In the genomic region with DNA sequence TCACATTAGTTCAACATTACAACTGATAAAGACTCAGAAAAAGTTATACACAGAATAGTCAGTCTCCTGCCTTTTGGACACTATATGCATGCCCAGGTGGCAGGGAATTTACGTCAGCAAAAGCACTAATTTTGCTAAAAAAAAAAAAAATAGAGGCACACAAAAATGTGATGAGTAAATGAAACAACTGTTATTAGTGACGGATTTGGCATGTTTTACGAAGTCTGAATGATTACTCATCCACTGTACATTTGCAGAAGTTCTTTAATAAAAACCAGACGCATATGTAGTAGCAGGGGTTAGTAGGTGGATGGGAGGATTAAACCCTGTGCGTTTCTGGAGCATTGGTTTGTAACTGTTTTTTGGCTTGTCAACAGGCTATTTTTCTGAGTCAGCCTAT, we compare ENCODE assay signal across 16 cellular contexts.
DNase-seq lines count a peak whose midpoint lies in the region; ATAC-seq and TF ChIP-seq lines count a peak whose summit lies in the region.
"Had no signal": no experiment of that assay in that cellular context is flagged by ENCODE, and none has a peak within 500 bp of the region (broad histone marks: within the 10 kb centered on the region; RNA-seq: fewer than 3 reads in every experiment).

No MANE protein-coding gene starts in this region.

- TF ChIP-seq POLR2A in breast epithelium (IDR thresholded peaks at IDR 0.05): no peak

- CTCF ChIA-PET in MCF 10A (lab: Yijun Ruan, JAX) (interaction anchor here (0.6 to 1.5 kb wide), 2 partner anchors 17 to 54 kb away, joined by 3 to 8 read pairs; no protein-coding TSS in a partner anchor), SK-N-SH (lab: Yijun Ruan, JAX) (no interaction called here)

- WGBS in SK-N-SH (ENCODE audit: low lambda C conversion rate): 11% methylated on average over 5 of the region's 5 CpGs

- H3K9ac ChIP-seq in SK-N-SH: no peak overlapping the region; the same call in 1 of the 2 replicates
- H3K9ac ChIP-seq in neural progenitor cell: no peak overlapping the region

- no peaks in the 10 kb centered on the region for H3K36me3 ChIP-seq in breast epithelium
- H3K36me3 ChIP-seq in SK-N-SH (replicated peaks in 1 of 2; ENCODE audit: control insufficient read depth in 1 of 2, insufficient read depth in 2 of 2, low read length in 1 of 2): peaks cover 0 to 6% of the 10 kb centered on the region in 2 experiments
- no peaks in the 10 kb centered on the region for H3K36me3 ChIP-seq in upper lobe of right lung
- no peaks in the 10 kb centered on the region for H3K36me3 ChIP-seq in neural progenitor cell
- H3K36me3 ChIP-seq: suprapubic skin had no signal

- peak overlapping the region; percentile 33; the same call in 1 of the 2 replicates for H3K4me2 ChIP-seq in SK-N-SH
- H3K4me2 ChIP-seq in neural progenitor cell: no peak overlapping the region

- H3K4me1 ChIP-seq in breast epithelium (peaks cover 0 to 4% of the 10 kb centered on the region in 2 donors), SK-N-SH (ENCODE audit: control insufficient read depth in 1 of 2, insufficient read depth in 2 of 2, low read depth in 1 of 2, low read length in 1 of 2) (peaks cover 2 to 11% of the 10 kb centered on the region in 2 experiments; a peak in 3 of 4 replicates), upper lobe of right lung (peaks cover 13% of the 10 kb centered on the region), neural progenitor cell (no peaks in the 10 kb centered on the region)

- H3K27ac ChIP-seq in breast epithelium: no peak overlapping the region
- H3K27ac ChIP-seq in SK-N-SH (ENCODE audit: low read depth in 2 of 2, low read length in 1 of 2): peak overlapping the region; percentile 72 to 80; a peak in 3 of 4 replicates
- H3K27ac ChIP-seq in upper lobe of right lung: no peak overlapping the region
- H3K27ac ChIP-seq in neural progenitor cell: no peak overlapping the region
- H3K27ac ChIP-seq: suprapubic skin had no signal

- TF ChIP-seq EP300 in SK-N-SH (IDR thresholded peaks at IDR 0.05; ENCODE audit: borderline replicate concordance in 1 of 2, low read depth in 1 of 2, low read length in 1 of 2): peak; percentile 37 to 95; a peak in 3 of 4 replicates

- H3K79me2 ChIP-seq in SK-N-SH (ENCODE audit: insufficient read depth) (no peaks in the 10 kb centered on the region), neural progenitor cell (ENCODE audit: low read depth) (no peaks in the 10 kb centered on the region)

- POLR2A ChIA-PET in MCF 10A (lab: Yijun Ruan, JAX): no interaction called here
- POLR2A ChIA-PET in SK-N-SH (lab: Yijun Ruan, JAX): no interaction called here

- H4K20me1 ChIP-seq in SK-N-SH (ENCODE audit: insufficient read depth) (no peaks in the 10 kb centered on the region), neural progenitor cell (ENCODE audit: low read depth) (no peaks in the 10 kb centered on the region)

- no peak overlapping the region for H3K4me3 Mint-ChIP-seq in MCF 10A (ENCODE audit: unreplicated experiment)
- no peak overlapping the region for H3K4me3 Mint-ChIP-seq in activated T-helper 17 cell treated with anti-CD3 and anti-CD28 coated beads, Interleukin-2, amount 50 U/mL, for 72 hours
- no peak overlapping the region for H3K4me3 Mint-ChIP-seq in neural progenitor cell
- H3K4me3 Mint-ChIP-seq: activated CD4-positive, alpha-beta T cell treated with anti-CD3 and anti-CD28 coated beads for 36 hours; effector memory CD8-positive, alpha-beta T cell had no signal

- intact Hi-C loops in MCF 10A (cut with micrococcal nuclease) (no loop called here), breast epithelium (cut with DNase I; ENCODE audit: low total_unique reads) (no loop called here), upper lobe of right lung (cut with DNase I) (no loop called here)

- peak; percentile 14 for DNase-seq in MCF 10A (ENCODE audit: unreplicated experiment)
- no peak for DNase-seq in breast epithelium (ENCODE audit: low spot score in 2 of 2)
- DNase-seq in SK-N-SH: peak; percentile 26
- peak; percentile 95 for DNase-seq in fibroblast of the aortic adventitia (ENCODE audit: low read depth)
- no peak for DNase-seq in upper lobe of right lung
- DNase-seq in NCI-H2171 (lab: John Stamatoyannopoulos, UW): no peak
- DNase-seq in neural progenitor cell (ENCODE audit: low spot score): no peak
- DNase-seq: 8988T; activated CD4-positive, alpha-beta T cell treated with anti-CD3 and anti-CD28 coated beads for 36 hours; activated T-cell treated with anti-CD3 and anti-CD28 coated beads, Interleukin-2, amount 50 U/mL, for 48 hours; aorta; effector memory CD8-positive, alpha-beta T cell; NCI-H524 treated with DMSO at 0.1 percent for 48 hours had no signal

- no peaks in the 10 kb centered on the region for H3K9me2 ChIP-seq in SK-N-SH

- H3K4me3 ChIP-seq in breast epithelium (no peak overlapping the region), SK-N-SH (ENCODE audit: low read depth in 2 of 2, low read length in 1 of 2) (0 out of 4 replicates have a peak overlapping the region, but pooled peaks of 1 of the 2 experiments have one; percentile 16), fibroblast of the aortic adventitia (ENCODE audit: low read depth, low read length) (no peak overlapping the region), upper lobe of right lung (no peak overlapping the region), neural progenitor cell (no peak overlapping the region)
- H3K4me3 ChIP-seq: suprapubic skin had no signal

- H3K27me3 ChIP-seq in breast epithelium: no peaks in the 10 kb centered on the region
- H3K27me3 ChIP-seq in SK-N-SH (ENCODE audit: insufficient read depth): no peaks in the 10 kb centered on the region
- H3K27me3 ChIP-seq in upper lobe of right lung: no peaks in the 10 kb centered on the region
- H3K27me3 ChIP-seq in neural progenitor cell: no peaks in the 10 kb centered on the region
- H3K27me3 ChIP-seq: suprapubic skin had no signal

- H3K27me3 Mint-ChIP-seq in MCF 10A (ENCODE audit: insufficient read depth, unreplicated experiment) (no peaks in the 10 kb centered on the region), neural progenitor cell (ENCODE audit: insufficient read depth, low read depth) (no peaks in the 10 kb centered on the region)
- H3K27me3 Mint-ChIP-seq in activated T-helper 17 cell treated with anti-CD3 and anti-CD28 coated beads, Interleukin-2, amount 50 U/mL, for 72 hours: no peaks in the 10 kb centered on the region
- H3K27me3 Mint-ChIP-seq: activated CD4-positive, alpha-beta T cell treated with anti-CD3 and anti-CD28 coated beads for 36 hours; effector memory CD8-positive, alpha-beta T cell had no signal

- H3K9me3 ChIP-seq in breast epithelium (no peaks in the 10 kb centered on the region), SK-N-SH (peaks cover 13% of the 10 kb centered on the region; the same call in 1 of the 2 replicates), upper lobe of right lung (no peaks in the 10 kb centered on the region), neural progenitor cell (ENCODE audit: low read depth) (no peaks in the 10 kb centered on the region)
- H3K9me3 ChIP-seq: suprapubic skin had no signal

- no peak overlapping the region for H3K27ac Mint-ChIP-seq in MCF 10A (ENCODE audit: low read depth, unreplicated experiment)
- H3K27ac Mint-ChIP-seq in activated T-helper 17 cell treated with anti-CD3 and anti-CD28 coated beads, Interleukin-2, amount 50 U/mL, for 72 hours: no peak overlapping the region
- no peak overlapping the region for H3K27ac Mint-ChIP-seq in neural progenitor cell
- H3K27ac Mint-ChIP-seq: activated CD4-positive, alpha-beta T cell treated with anti-CD3 and anti-CD28 coated beads for 36 hours; effector memory CD8-positive, alpha-beta T cell had no signal

- H2AFZ ChIP-seq in SK-N-SH (ENCODE audit: low read depth): no peak overlapping the region
- no peak overlapping the region for H2AFZ ChIP-seq in neural progenitor cell (replicated peaks)

- BruUV-seq in MCF 10A (replicated peaks; lab: Mats Ljungman, UMichigan): no TSS peak

- no peaks in the 10 kb centered on the region for H3K4me1 Mint-ChIP-seq in MCF 10A (ENCODE audit: insufficient read depth, unreplicated experiment)
- no peaks in the 10 kb centered on the region for H3K4me1 Mint-ChIP-seq in activated T-helper 17 cell treated with anti-CD3 and anti-CD28 coated beads, Interleukin-2, amount 50 U/mL, for 72 hours
- peaks cover 3% of the 10 kb centered on the region for H3K4me1 Mint-ChIP-seq in neural progenitor cell
- H3K4me1 Mint-ChIP-seq: activated CD4-positive, alpha-beta T cell treated with anti-CD3 and anti-CD28 coated beads for 36 hours had no signal

- H3K36me3 Mint-ChIP-seq in MCF 10A (ENCODE audit: insufficient read depth, unreplicated experiment) (peaks cover 5% of the 10 kb centered on the region), neural progenitor cell (no peaks in the 10 kb centered on the region)
- H3K36me3 Mint-ChIP-seq in activated T-helper 17 cell treated with anti-CD3 and anti-CD28 coated beads, Interleukin-2, amount 50 U/mL, for 72 hours (ENCODE audit: low read depth): no peaks in the 10 kb centered on the region

- ATAC-seq in upper lobe of right lung: peak; percentile 35
- ATAC-seq in activated T-helper 17 cell treated with anti-CD3 and anti-CD28 coated beads, Interleukin-2, amount 50 U/mL, for 72 hours (replicated peaks): no peak
- ATAC-seq: activated CD4-positive, alpha-beta T cell treated with anti-CD3 and anti-CD28 coated beads for 36 hours; effector memory CD8-positive, alpha-beta T cell; Panc1 had no signal

- H3K9me3 Mint-ChIP-seq in MCF 10A (ENCODE audit: unreplicated experiment) (no peaks in the 10 kb centered on the region), neural progenitor cell (peaks cover 6% of the 10 kb centered on the region)
- peaks cover 13% of the 10 kb centered on the region for H3K9me3 Mint-ChIP-seq in activated T-helper 17 cell treated with anti-CD3 and anti-CD28 coated beads, Interleukin-2, amount 50 U/mL, for 72 hours

- TF ChIP-seq CTCF in MCF 10A (IDR thresholded peaks at IDR 0.05; ENCODE audit: unreplicated experiment) (no peak), breast epithelium (IDR thresholded peaks at IDR 0.05) (no peak), SK-N-SH (IDR thresholded peaks at IDR 0.05) (no peak), fibroblast of the aortic adventitia (IDR thresholded peaks at IDR 0.05; ENCODE audit: insufficient read depth, low read length) (no peak), upper lobe of right lung (IDR thresholded peaks at IDR 0.05) (no peak), neural progenitor cell (IDR thresholded peaks at IDR 0.05) (no peak)

- H3F3A ChIP-seq in SK-N-SH (replicated peaks; ENCODE audit: insufficient read depth) (peaks cover 12% of the 10 kb centered on the region), neural progenitor cell (ENCODE audit: low read depth) (no peaks in the 10 kb centered on the region)

- TF ChIP-seq RAD21 in SK-N-SH (IDR thresholded peaks at IDR 0.05; ENCODE audit: low read length): no peak

TF ChIP-seq in SK-N-SH, 30 proteins besides CTCF, POLR2A, EP300 and RAD21 (continues in another document):
- TF ChIP-seq FOXJ3 (CRISPR knock-in tag; IDR thresholded peaks at IDR 0.05) (no peak), SIN3A (IDR thresholded peaks at IDR 0.05; ENCODE audit: borderline replicate concordance, low read depth, low read length) (peak; percentile 82; the same call in 1 of the 2 replicates), TCF12 (IDR thresholded peaks at IDR 0.05) (peak; percentile 100), YY1 (IDR thresholded peaks at IDR 0.05; ENCODE audit: low read depth) (no peak), POLR2AphosphoS5 (IDR thresholded peaks at IDR 0.05; ENCODE audit: low read depth, low read length) (peak; percentile 90)

Comparison
In these comparisons a context has a peak if more than half of its experiments do, and no peak if none do; other contexts are left out.
1. DNase-seq: peak in MCF 10A (single experiment), SK-N-SH (single experiment) and fibroblast of the aortic adventitia (single experiment); none in breast epithelium (0 of 2), upper lobe of right lung (single experiment), NCI-H2171 (single experiment) and neural progenitor cell (single experiment).
2. H3K27ac ChIP-seq: peak in SK-N-SH (2 of 2); none in breast epithelium (0 of 2), upper lobe of right lung (single experiment) and neural progenitor cell (single experiment).